ENCODE assay signal across 11 cellular contexts in genomic region chr12:54369597-54370217, GRCh38. TPM values are rescaled to one million over a fixed set of nuclear protein-coding genes. Genes with fewer than 3 reads are reported as not detected.
DNase-seq lines count a peak whose midpoint lies in the region; ATAC-seq and TF ChIP-seq lines count a peak whose summit lies in the region.
"Had no signal": no experiment of that assay in that cellular context is flagged by ENCODE, and none has a peak within 500 bp of the region (broad histone marks: within the 10 kb centered on the region; RNA-seq: fewer than 3 reads in every experiment).

No MANE protein-coding gene starts in this region.

- H3K4me3 ChIP-seq in right cardiac atrium (ENCODE audit: low read length) = peak overlapping the region; percentile 53
- H3K4me3 ChIP-seq in skeletal muscle satellite cell (ENCODE audit: low read length) = peak overlapping the region; percentile 68
- H3K4me3 ChIP-seq: GM12878 had no signal

- DNase-seq in right cardiac atrium (peak; percentile 52 to 81 (median 74)), SKM-1 treated with dmso at 0.1 percent for 144 hours (lab: John Stamatoyannopoulos, UW; ENCODE audit: unreplicated experiment) (no peak), SIG-M5 treated with dmso at 0.1 percent for 504 hours (lab: John Stamatoyannopoulos, UW; ENCODE audit: unreplicated experiment) (no peak), NCI-H2196 treated with DMSO at 0.1 percent for 48 hours (lab: John Stamatoyannopoulos, UW; ENCODE audit: unreplicated experiment) (no peak)
- DNase-seq: activated naive CD8-positive, alpha-beta T cell treated with anti-CD3 and anti-CD28 coated beads for 36 hours had no signal

- H3K9ac ChIP-seq in ES-I3 (ENCODE audit: low read depth, low read length) = peak overlapping the region; percentile 49; the same call in 1 of the 2 replicates
- H3K9ac ChIP-seq in skeletal muscle satellite cell (ENCODE audit: low read depth, low read length) = peak overlapping the region; percentile 52

- peak overlapping the region; percentile 90 for H3K4me2 ChIP-seq in skeletal muscle satellite cell (ENCODE audit: low read length)

- TF ChIP-seq CTCF in VCaP (conservative IDR thresholded peaks at IDR 0.05) = 0 out of 2 replicates have a peak, but pooled peaks have one; percentile 6

- ATAC-seq in right cardiac atrium (peak; percentile 9 to 16), HG02678 (IDR thresholded peaks at IDR 0.05; ENCODE audit: unreplicated experiment) (no peak)

- H3K36me3 ChIP-seq in ES-I3 (ENCODE audit: insufficient read depth, low read length) (no peaks in the 10 kb centered on the region), skeletal muscle satellite cell (ENCODE audit: insufficient read depth, low read length) (no peaks in the 10 kb centered on the region)

- WGBS in right cardiac atrium = 25% methylated on average over 27 of the region's 27 CpGs

- H3K27me3 ChIP-seq in right cardiac atrium (ENCODE audit: control insufficient read depth, insufficient read depth) (no peaks in the 10 kb centered on the region), skeletal muscle satellite cell (ENCODE audit: control insufficient read depth, insufficient read depth, low read length) (no peaks in the 10 kb centered on the region)

- H3K9me3 ChIP-seq in ES-I3 (ENCODE audit: control insufficient read depth, insufficient read depth, low read length) (no peaks in the 10 kb centered on the region), right cardiac atrium (ENCODE audit: control insufficient read depth, low read length) (no peaks in the 10 kb centered on the region), skeletal muscle satellite cell (replicated peaks; ENCODE audit: low read length) (no peaks in the 10 kb centered on the region)

- intact Hi-C loops in right cardiac atrium (cut with DNase I) = loop anchor here in 3 of 4 donors (5.0 to 10.0 kb wide), 5 partner anchors 75 to 355 kb away; partner anchors contain the start of genes CBX5 (in 1 of the 3) and HNRNPA1 (in 1 of the 3)

- H3K27ac ChIP-seq in VCaP (peak overlapping the region; percentile 41; the same call in 1 of the 2 replicates), right cardiac atrium (ENCODE audit: low read length) (peak overlapping the region; percentile 7)

- peaks cover 7% of the 10 kb centered on the region; the same call in 1 of the 2 replicates for H3K4me1 ChIP-seq in ES-I3 (ENCODE audit: insufficient read depth, low read length)
- H3K4me1 ChIP-seq in right cardiac atrium (ENCODE audit: control insufficient read depth, insufficient read depth, low read length) = peaks cover 4% of the 10 kb centered on the region
- peaks cover 33% of the 10 kb centered on the region for H3K4me1 ChIP-seq in skeletal muscle satellite cell (ENCODE audit: control insufficient read depth, insufficient read depth, low read length)

RNA-seq across cellular contexts. Expression of gene GPR84, which starts 5.4 kb away (rescaled TPM):
- under 1 TPM; 0.39 to 0.71 (median 0.46) TPM for total RNA-seq in right cardiac atrium
- 0.20 TPM for polyA plus RNA-seq in right cardiac atrium
- under 0.01 TPM in 1 of 2 replicates, not detected in the other for total RNA-seq in skeletal muscle satellite cell (2012; rRNA removed)
- total RNA-seq: SK-MEL-5 had no signal

RNA-seq across cellular contexts. Expression of gene ZNF385A, which starts 14.8 kb away (rescaled TPM):
- total RNA-seq in right cardiac atrium = 10 to 100 TPM in 1 of 4 donors, 1 to 10 TPM in 3; 6.5 to 17.0 (median 8.9) TPM
- polyA plus RNA-seq in right cardiac atrium = 6.0 TPM
- total RNA-seq in skeletal muscle satellite cell (2012; rRNA removed) = 1.0 and 1.3 TPM in 2 replicates

RNA-seq across cellular contexts. Expression of gene COPZ1, which starts 44.8 kb away (rescaled TPM):
- 100 to 1,000 TPM; 103 to 120 (median 119) TPM for total RNA-seq in right cardiac atrium
- polyA plus RNA-seq in right cardiac atrium = 112 TPM
- 109 and 115 TPM in 2 replicates for total RNA-seq in skeletal muscle satellite cell (2012; rRNA removed)

RNA-seq across cellular contexts. Expression of gene ITGA5, which starts 49.4 kb away (rescaled TPM):
- total RNA-seq in right cardiac atrium = 100 to 1,000 TPM in 1 of 4 donors, 10 to 100 TPM in 3; 57.0 to 141 (median 60.2) TPM
- 49.3 TPM for polyA plus RNA-seq in right cardiac atrium
- 794 and 1,056 TPM in 2 replicates for total RNA-seq in skeletal muscle satellite cell (2012; rRNA removed)

Comparison
In these comparisons a context has a peak if more than half of its experiments do, and no peak if none do; other contexts are left out.
1. DNase-seq: peak in right cardiac atrium (3 of 3); none in SKM-1 treated with dmso at 0.1 percent for 144 hours (single experiment), SIG-M5 treated with dmso at 0.1 percent for 504 hours (single experiment) and NCI-H2196 treated with DMSO at 0.1 percent for 48 hours (single experiment).